Comparison of ENCODE assay signal across 8 cellular contexts in the genomic region with DNA sequence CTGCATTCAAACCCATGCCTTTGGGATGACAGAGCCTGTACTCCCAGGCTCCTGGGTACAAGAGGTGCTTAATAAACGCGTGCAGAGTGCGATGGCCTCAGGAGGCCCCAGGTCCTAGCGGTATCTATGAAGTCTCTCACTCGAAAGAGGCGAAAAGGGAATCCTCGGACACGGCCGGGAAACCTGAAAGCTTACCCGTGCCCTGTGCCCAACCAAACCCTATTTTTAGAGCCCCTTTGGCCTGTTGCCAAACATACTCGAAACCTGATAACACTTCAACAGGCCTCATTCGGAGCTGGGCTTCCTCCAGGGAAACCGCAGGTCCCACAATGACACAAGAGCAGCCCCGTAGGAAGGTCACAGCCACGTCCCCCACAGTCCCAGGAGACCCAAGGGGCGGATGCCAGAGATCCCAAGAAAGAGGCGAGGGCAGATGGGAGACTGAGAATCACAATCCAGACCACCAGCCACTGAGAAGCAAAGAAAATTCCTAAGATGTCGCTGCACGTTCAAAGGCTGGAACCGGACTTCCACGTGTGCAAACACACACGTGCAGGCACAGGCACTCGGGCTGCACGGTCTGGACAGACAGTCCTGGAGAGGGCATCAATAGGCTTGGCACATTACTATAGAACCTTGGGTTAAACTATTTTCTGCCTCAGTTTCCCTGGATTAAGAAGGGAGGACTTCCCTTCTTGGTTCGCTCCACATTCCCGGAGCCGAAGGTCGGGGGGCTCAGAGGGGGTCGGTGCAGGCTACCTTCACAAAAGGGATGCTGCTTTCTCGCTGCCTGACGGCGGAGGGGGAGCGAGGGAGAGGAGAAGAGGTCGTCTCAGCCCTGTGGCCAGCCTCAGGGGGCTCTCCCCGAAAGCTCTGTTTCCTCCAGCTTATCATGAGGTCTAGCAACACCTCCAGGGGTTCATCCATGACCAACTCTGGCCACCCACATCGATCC. TPM values are rescaled to one million over a fixed set of nuclear protein-coding genes. Genes with fewer than 3 reads are reported as not detected.
A peak's percentile ranks its signal among the peaks of the same experiment; 100 is the strongest.
DNase-seq lines count a peak whose midpoint lies in the region; TF ChIP-seq lines count a peak whose summit lies in the region.

No MANE protein-coding gene starts in this region.

- H3K9me3 Mint-ChIP-seq in nephron progenitor cell, result no peaks in the 10 kb centered on the region

- intact Hi-C loops in posterior vena cava (cut with DNase I), result loop anchor here in 1 of 2 donors (1.0 kb wide), 1 partner anchor 8 kb away; no protein-coding TSS in a partner anchor

- DNase-seq in activated CD4-positive, alpha-beta T cell treated with anti-CD3 and anti-CD28 coated beads for 4 hours, result peak; percentile 43 to 44
- DNase-seq in activated CD4-positive, alpha-beta T cell treated with anti-CD3 and anti-CD28 coated beads, Interleukin-2, amount 50 U/mL, for 4 hours, result no peak
- DNase-seq in NCI-H510A treated with DMSO at 0.1 percent for 48 hours (lab: John Stamatoyannopoulos, UW), result peak; percentile 47
- DNase-seq in astrocyte of the hippocampus (ENCODE audit: low read depth, low spot score), result peak; percentile 40
- DNase-seq in nephron progenitor cell, result no peak
- no peak for DNase-seq in NCI-H2081 treated with DMSO at 0.1 percent for 48 hours (lab: John Stamatoyannopoulos, UW)
- no peak for DNase-seq in H7
- DNase-seq in posterior vena cava (ENCODE audit: low spot score), result no peak

- TF ChIP-seq CTCF in nephron progenitor cell (IDR thresholded peaks at IDR 0.05), result no peak

- peaks cover 8% of the 10 kb centered on the region; the same call in 1 of the 2 replicates for H3K27me3 ChIP-seq in H7 (ENCODE audit: control insufficient read depth, insufficient read depth, low read length)

- no peaks in the 10 kb centered on the region for H3K36me3 Mint-ChIP-seq in nephron progenitor cell (ENCODE audit: low read depth)

- peak overlapping the region; percentile 26 for H3K4me3 Mint-ChIP-seq in nephron progenitor cell

- H3K27me3 Mint-ChIP-seq in nephron progenitor cell (ENCODE audit: low read depth, poor library complexity), result peaks cover 36% of the 10 kb centered on the region

- H3K4me1 Mint-ChIP-seq in nephron progenitor cell, result peaks cover 72% of the 10 kb centered on the region

- H3K27ac Mint-ChIP-seq in nephron progenitor cell, result no peak overlapping the region

- H3K4me3 ChIP-seq in H7 (ENCODE audit: insufficient read depth, low read depth, low read length), result no peak overlapping the region

- H3K36me3 ChIP-seq in H7 (replicated peaks; ENCODE audit: control insufficient read depth, insufficient read depth, low read length), result no peaks in the 10 kb centered on the region; the same call in 1 of the 2 replicates

RNA-seq across cellular contexts. Expression of gene PDGFB, which starts 8.2 kb away (rescaled TPM):
- total RNA-seq in H7 (2014; rRNA removed; shearing (Covaris generic)), result 7.2 and 8.5 TPM in 2 replicates
- total RNA-seq in posterior vena cava, result 1 to 10 TPM; 7.5 to 8.1 TPM

Comparison
In these comparisons a context has a peak if more than half of its experiments do, and no peak if none do; other contexts are left out.
1. DNase-seq: peak in activated CD4-positive, alpha-beta T cell treated with anti-CD3 and anti-CD28 coated beads for 4 hours (2 of 2), NCI-H510A treated with DMSO at 0.1 percent for 48 hours (single experiment) and astrocyte of the hippocampus (single experiment); none in activated CD4-positive, alpha-beta T cell treated with anti-CD3 and anti-CD28 coated beads, Interleukin-2, amount 50 U/mL, for 4 hours (0 of 2), nephron progenitor cell (single experiment), NCI-H2081 treated with DMSO at 0.1 percent for 48 hours (single experiment), H7 (single experiment) and posterior vena cava (single experiment).